25 cellular contexts compared by ENCODE assay signal in genomic region chr6:139844907-139845306, GRCh38.
"Had no signal": no experiment of that assay in that cellular context is flagged by ENCODE, and none has a peak within 500 bp of the region (broad histone marks: within the 10 kb centered on the region; RNA-seq: fewer than 3 reads in every experiment).

No MANE protein-coding gene starts in this region.

- DNase-seq: colonic mucosa; cortex of kidney; dermis blood vessel endothelial cell; dorsolateral prefrontal cortex; effector CD4-positive, alpha-beta T cell; effector CD8-positive, alpha-beta T cell; effector memory CD4-positive, alpha-beta T cell; effector memory CD8-positive, alpha-beta T cell; endodermal cell; erythroblast; esophagus squamous epithelium; foreskin fibroblast; foreskin keratinocyte; foreskin melanocyte; gastrocnemius medialis; glutamatergic neuron; head of caudate nucleus; heart left ventricle; heart right ventricle had no signal

- H3K27ac ChIP-seq: colonic mucosa, coronary artery, dorsolateral prefrontal cortex, epithelial cell of prostate, esophagus muscularis mucosa, esophagus squamous epithelium, foreskin keratinocyte, gastrocnemius medialis, gastroesophageal sphincter, heart left ventricle, heart right ventricle had no signal

- H3K9me3 Mint-ChIP-seq: effector memory CD8-positive, alpha-beta T cell had no signal

- H3K9me3 ChIP-seq: colonic mucosa, esophagus muscularis mucosa, esophagus squamous epithelium, gastrocnemius medialis had no signal

- H3K27ac Mint-ChIP-seq: effector memory CD8-positive, alpha-beta T cell; endodermal cell had no signal

- H3K4me3 Mint-ChIP-seq: dendritic cell treated with granulocyte-macrophage colony-stimulating factor and Interleukin-4, amounts not matched to agents 40 ng/mL and 50 ng/mL, for 4 days; effector memory CD8-positive, alpha-beta T cell; endodermal cell had no signal

- H3K27me3 ChIP-seq: colonic mucosa, esophagus muscularis mucosa, esophagus squamous epithelium, foreskin keratinocyte, gastrocnemius medialis, gastroesophageal sphincter, heart left ventricle, heart right ventricle had no signal

- H3K4me1 ChIP-seq: colonic mucosa, foreskin keratinocyte had no signal

- ATAC-seq: effector memory CD8-positive, alpha-beta T cell; esophagus mucosa; foreskin keratinocyte; gastrocnemius medialis; gastroesophageal sphincter had no signal

- H3K27me3 Mint-ChIP-seq: dendritic cell treated with granulocyte-macrophage colony-stimulating factor and Interleukin-4, amounts not matched to agents 40 ng/mL and 50 ng/mL, for 4 days had no signal

- H3K36me3 ChIP-seq: colonic mucosa, esophagus muscularis mucosa, esophagus squamous epithelium, gastrocnemius medialis, gastroesophageal sphincter, heart left ventricle, heart right ventricle had no signal

- H3K4me3 ChIP-seq: colonic mucosa, coronary artery, dorsolateral prefrontal cortex, esophagus muscularis mucosa, esophagus squamous epithelium, gastrocnemius medialis, gastroesophageal sphincter, heart left ventricle, heart right ventricle had no signal
